Comparison of ENCODE assay signal across 8 cellular contexts in the genomic region with DNA sequence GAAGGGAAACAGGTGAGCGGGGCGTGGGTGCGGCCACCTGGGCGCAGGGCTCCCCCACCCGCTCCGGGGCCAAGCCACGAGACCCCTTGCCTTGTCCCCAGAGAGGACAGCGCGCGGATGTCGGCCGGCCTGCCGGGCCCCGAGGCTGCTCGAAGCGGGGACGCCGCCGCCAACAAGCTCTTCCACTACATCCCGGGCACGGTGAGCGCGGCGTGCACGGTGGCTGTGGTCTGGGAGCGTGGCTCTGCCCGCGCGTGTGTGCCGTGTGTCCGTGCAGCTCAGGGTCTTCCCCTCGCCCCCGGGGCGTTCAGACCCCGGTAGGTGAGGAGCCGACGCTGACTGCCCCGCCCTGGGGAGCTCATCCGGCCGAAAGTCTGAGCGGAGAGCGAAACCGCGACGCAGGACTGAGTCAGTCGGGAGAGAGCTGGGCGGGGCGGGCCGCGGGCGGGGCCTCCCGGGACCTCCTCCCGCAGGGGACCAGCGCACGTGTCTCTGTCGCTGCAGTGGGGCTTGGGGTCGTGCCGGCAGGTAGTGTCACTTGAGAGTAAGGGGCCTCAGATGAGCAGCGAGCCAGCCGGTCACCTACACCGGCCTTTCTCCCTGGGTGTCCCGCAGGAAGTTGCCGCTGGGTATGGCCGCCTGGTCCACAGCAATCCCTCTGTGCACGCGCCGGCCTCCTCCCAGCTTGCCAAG. TPM values are rescaled to one million over a fixed set of nuclear protein-coding genes. Genes with fewer than 3 reads are reported as not detected.
A peak's percentile ranks its signal among the peaks of the same experiment; 100 is the strongest.
DNase-seq lines count a peak whose midpoint lies in the region; ATAC-seq and TF ChIP-seq lines count a peak whose summit lies in the region.

No MANE protein-coding gene starts in this region.

- H3K4me3 Mint-ChIP-seq in IgD-negative memory B cell = peak overlapping the region; percentile 74 to 84 (median 78)

- H3K4me3 ChIP-seq in BLaER1 treated with 17β-estradiol and CSF1 and Interleukin-3, amounts not matched to agents 10 nM and 100 nM = peak overlapping the region; percentile 52 to 73 (median 62)
- peak overlapping the region; percentile 59 for H3K4me3 ChIP-seq in lung

- no peaks in the 10 kb centered on the region for H3K9me3 ChIP-seq in BLaER1 treated with 17β-estradiol and CSF1 and Interleukin-3, amounts not matched to agents 10 nM and 100 nM (replicated peaks in 1 of 11)
- no peaks in the 10 kb centered on the region for H3K9me3 ChIP-seq in lung (ENCODE audit: control insufficient read depth in 2 of 2, insufficient read depth in 1 of 2, low read length in 1 of 2)

- H3K27ac Mint-ChIP-seq in IgD-negative memory B cell = no peak overlapping the region

- H4K20me1 ChIP-seq in BLaER1 treated with 17β-estradiol and CSF1 and Interleukin-3, amounts not matched to agents 10 nM and 100 nM = peaks cover 0 to 52% (median 12%) of the 10 kb centered on the region in 11 experiments; a peak in 16 of 22 replicates

- H3K4me1 Mint-ChIP-seq in IgD-negative memory B cell = no peaks in the 10 kb centered on the region

- no peaks in the 10 kb centered on the region for H3K36me3 Mint-ChIP-seq in IgD-negative memory B cell

- 1% methylated on average over 55 to 67 of the region's 67 CpGs for WGBS in lung, 2 donors

- ATAC-seq in GM19463 (IDR thresholded peaks at IDR 0.05; ENCODE audit: unreplicated experiment) = peak; percentile 81
- peak; percentile 85 for ATAC-seq in lung (ENCODE audit: insufficient read depth, low FRiP score)

- no peaks in the 10 kb centered on the region for H3K9me3 Mint-ChIP-seq in IgD-negative memory B cell

- peaks cover 12 to 43% (median 27%) of the 10 kb centered on the region in 11 experiments for H3K27me3 ChIP-seq in BLaER1 treated with 17β-estradiol and CSF1 and Interleukin-3, amounts not matched to agents 10 nM and 100 nM
- no peaks in the 10 kb centered on the region for H3K27me3 ChIP-seq in lung (ENCODE audit: control insufficient read depth, insufficient read depth)

- H3K9ac ChIP-seq in BLaER1 treated with 17β-estradiol and CSF1 and Interleukin-3, amounts not matched to agents 10 nM and 100 nM = peak overlapping the region; percentile 45 to 76 (median 69)

- H3K27me3 Mint-ChIP-seq in IgD-negative memory B cell = peaks cover 3% of the 10 kb centered on the region

- H3K4me1 ChIP-seq in BLaER1 treated with 17β-estradiol and CSF1 and Interleukin-3, amounts not matched to agents 10 nM and 100 nM = peaks cover 19 to 30% (median 22%) of the 10 kb centered on the region in 10 experiments
- H3K4me1 ChIP-seq in lung (ENCODE audit: control insufficient read depth in 2 of 2, insufficient read depth in 2 of 2, low read length in 2 of 2) = peaks cover 0 to 13% of the 10 kb centered on the region in 2 donors

- peak; percentile 84 for DNase-seq in activated CD4-positive, alpha-beta T cell treated with anti-CD3 and anti-CD28 coated beads for 4 hours
- DNase-seq in dedifferentiated amniotic fluid mesenchymal stem cell (ENCODE audit: extremely low spot score) (peak; percentile 44), lung (ENCODE audit: low spot score) (peak; percentile 74), NCI-H446 (lab: John Stamatoyannopoulos, UW) (no peak)
- peak; percentile 63 for DNase-seq in stimulated activated CD8-positive, alpha-beta memory T cell treated with anti-CD3 and anti-CD28 coated beads, Interleukin-12 subunit alpha, Interleukin-12 subunit beta, amount 100 ng/mL, for 24 hours (ENCODE audit: extremely low read depth)

- peaks cover 11 to 31% (median 22%) of the 10 kb centered on the region in 11 experiments for H3K36me3 ChIP-seq in BLaER1 treated with 17β-estradiol and CSF1 and Interleukin-3, amounts not matched to agents 10 nM and 100 nM
- H3K36me3 ChIP-seq in lung (ENCODE audit: control insufficient read depth in 2 of 2, insufficient read depth in 2 of 2, low read length in 2 of 2) = peaks cover 0 to 9% of the 10 kb centered on the region in 2 donors

- H3K27ac ChIP-seq in BLaER1 treated with 17β-estradiol and CSF1 and Interleukin-3, amounts not matched to agents 10 nM and 100 nM = peak overlapping the region in 8 of 11 experiments; percentile 21 to 75 (median 44); a peak in 12 of 22 replicates
- peak overlapping the region in 1 of 2 donors; percentile 49 for H3K27ac ChIP-seq in lung (ENCODE audit: low read depth in 1 of 2, low read length in 1 of 2)

- peak overlapping the region; percentile 87 to 100 (median 98) for H3K4me2 ChIP-seq in BLaER1 treated with 17β-estradiol and CSF1 and Interleukin-3, amounts not matched to agents 10 nM and 100 nM

- TF ChIP-seq CTCF in lung (IDR thresholded peaks at IDR 0.05; ENCODE audit: control extremely low read depth, extremely low read depth) = no peak

RNA-seq across cellular contexts. Expression of gene PLEKHN1, which starts 0.5 kb away (rescaled TPM):
- polyA plus RNA-seq in IgD-negative memory B cell = 0.14 TPM
- total RNA-seq in lung = 1 to 10 TPM; 2.0 to 5.1 TPM
- polyA plus RNA-seq in lung = 1 to 10 TPM; 2.0 to 2.8 TPM

RNA-seq across cellular contexts. Expression of gene KLHL17, which starts 6.4 kb away (rescaled TPM):
- 1.3 TPM for polyA plus RNA-seq in IgD-negative memory B cell
- total RNA-seq in lung = 10 to 100 TPM in 1 of 2 donors, 1 to 10 TPM in 1; 10.0 to 15.1 TPM
- 10 to 100 TPM; 10.9 to 15.2 TPM for polyA plus RNA-seq in lung

RNA-seq across cellular contexts. Expression of gene NOC2L, which starts 7.7 kb away (rescaled TPM):
- polyA plus RNA-seq in IgD-negative memory B cell = 64.9 TPM
- 10 to 100 TPM; 39.0 to 74.2 TPM for total RNA-seq in lung
- 10 to 100 TPM; 61.2 to 86.6 TPM for polyA plus RNA-seq in lung

RNA-seq across cellular contexts. Expression of gene PERM1, which starts 15.1 kb away (rescaled TPM):
- not detected for polyA plus RNA-seq in IgD-negative memory B cell
- total RNA-seq in lung = under 1 TPM in 1 of 2 donors, not detected in 1; 0.15 TPM
- under 1 TPM; 0.06 to 0.45 TPM for polyA plus RNA-seq in lung

RNA-seq across cellular contexts. Expression of gene HES4, which starts 33.1 kb away (rescaled TPM):
- not detected for polyA plus RNA-seq in IgD-negative memory B cell
- 10 to 100 TPM; 13.5 to 47.9 TPM for total RNA-seq in lung
- 10 to 100 TPM; 16.6 to 37.7 TPM for polyA plus RNA-seq in lung

Comparison
In these comparisons a context has a peak if more than half of its experiments do, and no peak if none do; other contexts are left out.
1. DNase-seq: peak in activated CD4-positive, alpha-beta T cell treated with anti-CD3 and anti-CD28 coated beads for 4 hours (2 of 2), dedifferentiated amniotic fluid mesenchymal stem cell (single experiment), lung (single experiment) and stimulated activated CD8-positive, alpha-beta memory T cell treated with anti-CD3 and anti-CD28 coated beads, Interleukin-12 subunit alpha, Interleukin-12 subunit beta, amount 100 ng/mL, for 24 hours (single experiment); none in NCI-H446 (0 of 2).